15 cellular contexts compared by ENCODE assay signal in genomic region chr15:69358850-69359249, GRCh38. TPM values are rescaled to one million over a fixed set of nuclear protein-coding genes. Genes with fewer than 3 reads are reported as not detected.
DNase-seq lines count a peak whose midpoint lies in the region; ATAC-seq, FAIRE-seq and TF ChIP-seq lines count a peak whose summit lies in the region.
"Had no signal": no experiment of that assay in that cellular context is flagged by ENCODE, and none has a peak within 500 bp of the region (broad histone marks: within the 10 kb centered on the region; RNA-seq: fewer than 3 reads in every experiment).

No MANE protein-coding gene starts in this region.

- no peaks in the 10 kb centered on the region for H3K4me1 Mint-ChIP-seq in CD4-positive, alpha-beta T cell (ENCODE audit: low read depth)
- H3K4me1 Mint-ChIP-seq: CD4-positive, alpha-beta memory T cell had no signal

- no peak overlapping the region for H3K27ac Mint-ChIP-seq in CD4-positive, alpha-beta T cell
- H3K27ac Mint-ChIP-seq: CD4-positive, alpha-beta memory T cell had no signal

- H3K4me1 ChIP-seq in HepG2 (ENCODE audit: insufficient read depth, low read length) (peaks cover 25% of the 10 kb centered on the region), right lobe of liver (no peaks in the 10 kb centered on the region), mesendoderm (ENCODE audit: control insufficient read depth, low read depth, low read length) (peaks cover 7% of the 10 kb centered on the region), parathyroid adenoma (peaks cover 21% of the 10 kb centered on the region), right cardiac atrium (ENCODE audit: control insufficient read depth, insufficient read depth, low read length) (no peaks in the 10 kb centered on the region)

- H2AFZ ChIP-seq in HepG2 (ENCODE audit: low read length) = no peak overlapping the region
- no peak overlapping the region for H2AFZ ChIP-seq in parathyroid adenoma

- no peaks in the 10 kb centered on the region for H3K36me3 Mint-ChIP-seq in CD4-positive, alpha-beta T cell (ENCODE audit: low read depth)
- H3K36me3 Mint-ChIP-seq: CD4-positive, alpha-beta memory T cell had no signal

- ATAC-seq in HepG2 = no peak
- ATAC-seq in right lobe of liver = no peak
- ATAC-seq in CD4-positive, alpha-beta T cell (ENCODE audit: poor library complexity) = no peak
- no peak for ATAC-seq in right cardiac atrium

- DNase-seq in HepG2 (ENCODE audit: low spot score) (no peak), right lobe of liver (no peak), mesendoderm (no peak), right cardiac atrium (no peak), OCI-M1 (lab: John Stamatoyannopoulos, UW) (no peak)
- DNase-seq in CD4-positive, alpha-beta T cell = no peak
- DNase-seq: AML-193; CD4-positive, alpha-beta memory T cell; GF-D8; GOT3; H7 had no signal

- no peaks in the 10 kb centered on the region for H3K36me3 ChIP-seq in HepG2 (replicated peaks in 1 of 2; ENCODE audit: control insufficient read depth in 1 of 2, insufficient read depth in 2 of 2, low read length in 2 of 2)
- H3K36me3 ChIP-seq in right lobe of liver = no peaks in the 10 kb centered on the region
- H3K36me3 ChIP-seq in mesendoderm (ENCODE audit: control insufficient read depth, insufficient read depth, low read length) = no peaks in the 10 kb centered on the region
- H3K36me3 ChIP-seq in parathyroid adenoma (ENCODE audit: control insufficient read depth, insufficient read depth, low read length) = no peaks in the 10 kb centered on the region

- H3K27me3 Mint-ChIP-seq in CD4-positive, alpha-beta T cell = no peaks in the 10 kb centered on the region

- H3K79me1 ChIP-seq in mesendoderm (ENCODE audit: low read length) = no peaks in the 10 kb centered on the region

- no peak for TF ChIP-seq RAD21 in HepG2 (CRISPR knock-in tag; IDR thresholded peaks at IDR 0.05)

- intact Hi-C loops in HepG2 (cut with micrococcal nuclease; ENCODE audit: unreplicated experiment) (loop anchor here (1.0 kb wide), 1 partner anchor 35 kb away; no protein-coding TSS in a partner anchor), right lobe of liver (cut with DNase I) (no loop called here), right cardiac atrium (cut with DNase I) (no loop called here)
- intact Hi-C loops in CD4-positive, alpha-beta T cell (cut with DNase I, micrococcal nuclease) = no loop called here

- POLR2A ChIA-PET in HepG2 (lab: Yijun Ruan, JAX) = interaction anchor here (1.1 to 1.2 kb wide), 2 partner anchors 93 to 98 kb away, joined by 3 to 6 read pairs; no protein-coding TSS in a partner anchor
- POLR2A ChIA-PET in CD4-positive, alpha-beta T cell (lab: Charles Lee) = no interaction called here

- H3K4me3 ChIP-seq in HepG2 (replicated peaks in 1 of 3; ENCODE audit: insufficient read depth in 1 of 3, low read depth in 2 of 3, low read length in 3 of 3) = no peak overlapping the region
- no peak overlapping the region for H3K4me3 ChIP-seq in right lobe of liver
- no peak overlapping the region for H3K4me3 ChIP-seq in mesendoderm (ENCODE audit: low read length)
- no peak overlapping the region for H3K4me3 ChIP-seq in parathyroid adenoma (ENCODE audit: low read depth, low read length)
- no peak overlapping the region for H3K4me3 ChIP-seq in right cardiac atrium (ENCODE audit: low read length)
- H3K4me3 ChIP-seq: A549 had no signal

- H2BK120ac ChIP-seq in mesendoderm (ENCODE audit: low read depth, low read length) = no peak overlapping the region

- FAIRE-seq in HepG2 (lab: Jason Lieb, UNC) = no peak
- FAIRE-seq: A549 had no signal

- no peak overlapping the region for H3K9ac ChIP-seq in HepG2 (ENCODE audit: insufficient read depth, low read depth, low read length)
- H3K9ac ChIP-seq in mesendoderm (ENCODE audit: low read length) = no peak overlapping the region
- H3K9ac ChIP-seq in parathyroid adenoma = no peak overlapping the region

- peak overlapping the region; percentile 54 for H2AK5ac ChIP-seq in mesendoderm (ENCODE audit: low read length)

- TF ChIP-seq EP300 in HepG2 (IDR thresholded peaks at IDR 0.05; ENCODE audit: low read depth in 2 of 2, low read length in 2 of 2) = no peak
- no peak for TF ChIP-seq EP300 in HepG2 (CRISPR knock-in tag; IDR thresholded peaks at IDR 0.05; ENCODE audit: borderline replicate concordance)

- no peak overlapping the region for H3K4me3 Mint-ChIP-seq in CD4-positive, alpha-beta T cell
- H3K4me3 Mint-ChIP-seq: CD4-positive, alpha-beta memory T cell had no signal

- H3K4me2 ChIP-seq in HepG2 (ENCODE audit: low read depth, low read length) (peak overlapping the region; percentile 29; the same call in 1 of the 2 replicates), mesendoderm (ENCODE audit: low read length) (no peak overlapping the region), parathyroid adenoma (ENCODE audit: low read length) (peak overlapping the region; percentile 33)

- H3K18ac ChIP-seq in mesendoderm (ENCODE audit: low read length) = peak overlapping the region; percentile 65

- TF ChIP-seq POLR2A in HepG2 (IDR thresholded peaks at IDR 0.05; ENCODE audit: insufficient read depth in 1 of 2, low read depth in 2 of 2, low read length in 2 of 2) = no peak
- TF ChIP-seq POLR2A in right lobe of liver (IDR thresholded peaks at IDR 0.05) = no peak

- in situ Hi-C loops in HepG2 (cut with HindIII; ENCODE audit: extremely low pct_ligation_motif_present, low pct_unique_long_range_greater_than_20kb) = no loop called here

- H2BK15ac ChIP-seq in mesendoderm (replicated peaks; ENCODE audit: low read depth) = no peak overlapping the region

- H4K20me1 ChIP-seq in HepG2 (ENCODE audit: insufficient read depth, low read length) = no peaks in the 10 kb centered on the region

- no peak for TF ChIP-seq CTCF in HepG2 (CRISPR knock-in tag; IDR thresholded peaks at IDR 0.05)
- TF ChIP-seq CTCF in right lobe of liver (IDR thresholded peaks at IDR 0.05) = no peak
- TF ChIP-seq CTCF in parathyroid adenoma (IDR thresholded peaks at IDR 0.05) = no peak
- TF ChIP-seq CTCF in CD4-positive, alpha-beta T cell (IDR thresholded peaks at IDR 0.05) = no peak

- no TSS peak for BruUV-seq in HepG2 (replicated peaks; lab: Mats Ljungman, UMichigan)

- 76% methylated on average over 4 of the region's 4 CpGs for WGBS in HepG2 (ENCODE audit: low lambda C conversion rate)
- WGBS in right lobe of liver (ENCODE audit: insufficient coverage, low coverage, low lambda C conversion rate, missing lambda C conversion rate) = 83% methylated on average over 3 of the region's 4 CpGs
- WGBS in mesendoderm (ENCODE audit: extremely low coverage, insufficient coverage, low lambda C conversion rate) = no CpG with 5 or more reads among the region's 4 CpGs
- 96% methylated on average over 4 of the region's 4 CpGs for WGBS in right cardiac atrium

- H4K8ac ChIP-seq in mesendoderm (ENCODE audit: low read depth, low read length) = no peak overlapping the region

- H3K9me3 Mint-ChIP-seq in CD4-positive, alpha-beta T cell = no peaks in the 10 kb centered on the region
- H3K9me3 Mint-ChIP-seq: CD4-positive, alpha-beta memory T cell had no signal

- H3K27me3 ChIP-seq in HepG2 (ENCODE audit: control insufficient read depth in 1 of 2, insufficient read depth in 2 of 2, low read length in 2 of 2) (no peaks in the 10 kb centered on the region; a peak in 2 of 5 replicates), right lobe of liver (no peaks in the 10 kb centered on the region), mesendoderm (ENCODE audit: insufficient read depth, low read length, poor library complexity) (no peaks in the 10 kb centered on the region), parathyroid adenoma (ENCODE audit: control insufficient read depth, insufficient read depth, low read length) (no peaks in the 10 kb centered on the region), right cardiac atrium (ENCODE audit: control insufficient read depth, insufficient read depth) (no peaks in the 10 kb centered on the region)
- no peaks in the 10 kb centered on the region for H3K27me3 ChIP-seq in CD4-positive, alpha-beta T cell (ENCODE audit: control insufficient read depth, insufficient read depth, low read length)

- CTCF ChIA-PET in HepG2 (lab: Yijun Ruan, JAX; ENCODE audit: low intra/inter-chr PET ratio, low total read pairs) = no interaction called here
- CTCF ChIA-PET in CD4-positive, alpha-beta T cell (lab: Charles Lee) = interaction anchor here (0.7 kb wide), 1 partner anchor 9 kb away, joined by 3 read pairs; no protein-coding TSS in a partner anchor

- H3K79me2 ChIP-seq in HepG2 (ENCODE audit: insufficient read depth, low read length) (no peaks in the 10 kb centered on the region), mesendoderm (ENCODE audit: control insufficient read depth, insufficient read depth, low read length) (no peaks in the 10 kb centered on the region), parathyroid adenoma (no peaks in the 10 kb centered on the region)

- H3K23ac ChIP-seq in mesendoderm (ENCODE audit: low read length) = no peak overlapping the region

- H3K9me3 ChIP-seq in HepG2 (ENCODE audit: low read length) = no peaks in the 10 kb centered on the region
- no peaks in the 10 kb centered on the region for H3K9me3 ChIP-seq in right lobe of liver
- no peaks in the 10 kb centered on the region for H3K9me3 ChIP-seq in parathyroid adenoma (ENCODE audit: control insufficient read depth, low read length)
- H3K9me3 ChIP-seq in CD4-positive, alpha-beta T cell (ENCODE audit: control insufficient read depth, low read length) = no peaks in the 10 kb centered on the region
- H3K9me3 ChIP-seq in right cardiac atrium (ENCODE audit: control insufficient read depth, low read length) = no peaks in the 10 kb centered on the region
- H3K9me3 ChIP-seq: A549 had no signal

- no peak overlapping the region for H4K5ac ChIP-seq in mesendoderm (ENCODE audit: low read length)

- H3K4ac ChIP-seq in mesendoderm (ENCODE audit: low read depth, low read length) = peak overlapping the region; percentile 67

- H3K27ac ChIP-seq in HepG2 (ENCODE audit: extremely low read length, insufficient read depth, low read length) (no peak overlapping the region), right lobe of liver (no peak overlapping the region), mesendoderm (ENCODE audit: low read depth, low read length) (no peak overlapping the region), parathyroid adenoma (peak overlapping the region; percentile 70), right cardiac atrium (ENCODE audit: low read length) (no peak overlapping the region)
- no peak overlapping the region for H3K27ac ChIP-seq in CD4-positive, alpha-beta T cell (ENCODE audit: low read depth, low read length)
- H3K27ac ChIP-seq: 22Rv1, C4-2B had no signal

- H3K56ac ChIP-seq in mesendoderm (ENCODE audit: low read length) = peak overlapping the region; percentile 22

- peak overlapping the region; percentile 81 for H2BK5ac ChIP-seq in mesendoderm (ENCODE audit: low read length)

RNA-seq across cellular contexts. Expression of gene KIF23, which starts 55.3 kb away (rescaled TPM):
- total RNA-seq in HepG2 (2016; rRNA removed; fragmentation: Illumina TruSeq; extraction: Trizol) (38.1 and 51.2 TPM in 2 replicates), right lobe of liver (1 to 10 TPM in 4 of 6 experiments, under 1 TPM in 2; 0.09 to 2.2 (median 1.2) TPM), right cardiac atrium (1 to 10 TPM in 2 of 4 donors, under 1 TPM in 2; 0.62 to 1.2 (median 0.92) TPM)
- 25.1 and 27.8 TPM in 2 replicates for total RNA-seq in HepG2 (2016; cell fraction: cytosol; rRNA removed; fragmentation: Illumina TruSeq; extraction: Trizol; ENCODE audit: low read depth)
- total RNA-seq in HepG2 (2016; cell fraction: insoluble cytoplasmic fraction; rRNA removed; fragmentation: Illumina TruSeq; extraction: Trizol) = 36.6 and 47.8 TPM in 2 replicates
- total RNA-seq in HepG2 (2016; cell fraction: membrane; rRNA removed; fragmentation: Illumina TruSeq; extraction: Trizol) = 11.1 and 11.6 TPM in 2 replicates
- 35.8 and 39.8 TPM in 2 replicates for total RNA-seq in HepG2 (2016; cell fraction: nucleus; rRNA removed; fragmentation: Illumina TruSeq; extraction: Trizol)
- polyA plus RNA-seq in HepG2 (2011; rRNA removed) (8.4 and 11.3 TPM in 2 replicates), right cardiac atrium (0.27 TPM)
- polyA plus RNA-seq in HepG2 (2011; cell fraction: cytosol; rRNA removed) = 3.8 and 5.7 TPM in 2 replicates
- 18.6 and 25.3 TPM in 2 replicates for polyA plus RNA-seq in HepG2 (2011; cell fraction: nucleus; rRNA removed)
- 6.7 and 12.1 TPM in 2 replicates for polyA plus RNA-seq in HepG2 (2012)
- 1.1 and 1.3 TPM in 2 replicates for polyA plus RNA-seq in HepG2 (2016; cell fraction: cytosol; fragmentation: Illumina TruSeq; extraction: Trizol; ENCODE audit: low read depth)
- polyA plus RNA-seq in HepG2 (2016; cell fraction: insoluble cytoplasmic fraction; fragmentation: Illumina TruSeq; extraction: Trizol; ENCODE audit: low read depth) = 41.4 and 46.9 TPM in 2 replicates
- 2.8 and 3.7 TPM in 2 replicates for polyA plus RNA-seq in HepG2 (2016; cell fraction: membrane; fragmentation: Illumina TruSeq; extraction: Trizol; ENCODE audit: low read depth)
- 51.9 and 52.6 TPM in 2 replicates for polyA plus RNA-seq in HepG2 (2016; cell fraction: nucleus; fragmentation: Illumina TruSeq; extraction: Trizol; ENCODE audit: insufficient read depth, low read depth)
- polyA minus RNA-seq in HepG2 (2011; rRNA and poly(A)+ RNA removed; ENCODE audit: low replicate concordance) = 9.4 and 66.2 TPM in 2 replicates
- 5.4 and 6.8 TPM in 2 replicates for polyA minus RNA-seq in HepG2 (2011; cell fraction: cytosol; rRNA and poly(A)+ RNA removed)
- polyA minus RNA-seq in HepG2 (2011; cell fraction: nucleus; rRNA and poly(A)+ RNA removed) = 19.5 and 25.9 TPM in 2 replicates
- polyA plus RNA-seq in mesendoderm (2013, experiment 1 of 2) = 55.5 TPM
- polyA plus RNA-seq in mesendoderm (2013, experiment 2 of 2) = 58.0 TPM
- 1 to 10 TPM in 1 of 2 experiments, under 1 TPM in 1; 0.71 to 1.1 TPM for total RNA-seq in CD4-positive, alpha-beta T cell
- polyA plus RNA-seq: CD4-positive, alpha-beta memory T cell had no signal
